27 cellular contexts compared by ENCODE assay signal in the genomic region with DNA sequence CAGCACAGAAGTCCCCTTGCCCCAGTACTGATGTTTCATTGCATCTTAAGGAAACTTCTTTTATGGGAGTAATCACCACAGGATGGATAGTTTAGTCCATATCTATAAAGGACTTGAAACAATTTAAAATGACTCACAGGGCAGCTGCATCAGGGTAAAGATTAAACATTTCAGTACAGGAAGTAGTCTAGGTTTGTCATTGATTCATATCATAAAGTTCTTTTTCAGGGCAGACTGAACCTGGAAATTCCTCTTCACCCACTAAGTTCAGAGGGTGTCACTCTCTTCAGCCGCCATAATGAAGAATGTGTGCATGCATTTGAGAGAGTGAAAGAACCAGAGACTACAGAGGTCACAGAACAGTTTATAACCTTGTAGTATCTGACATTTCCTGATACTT.
DNase-seq lines count a peak whose midpoint lies in the region; ATAC-seq, FAIRE-seq and TF ChIP-seq lines count a peak whose summit lies in the region.
"Had no signal": no experiment of that assay in that cellular context is flagged by ENCODE, and none has a peak within 500 bp of the region (broad histone marks: within the 10 kb centered on the region; RNA-seq: fewer than 3 reads in every experiment).

No MANE protein-coding gene starts in this region.

- H3K9me3 ChIP-seq in mammary epithelial cell (replicated peaks; ENCODE audit: insufficient read depth, low read length) = no peaks in the 10 kb centered on the region
- H3K9me3 ChIP-seq in GM12878 (replicated peaks; ENCODE audit: control insufficient read depth, insufficient read depth, low read length) = no peaks in the 10 kb centered on the region
- H3K9me3 ChIP-seq: heart right ventricle, testis had no signal

- DNase-seq in mammary epithelial cell (peak; percentile 53), MCF 10A (ENCODE audit: unreplicated experiment) (no peak), GM12878 (ENCODE audit: low read depth, low spot score) (no peak), iris pigment epithelial cell (ENCODE audit: low read depth) (peak; percentile 51), midbrain (lab: John Stamatoyannopoulos, UW) (no peak), T-cell (no peak), islet precursor cell (no peak)
- DNase-seq in stimulated activated CD4-positive, alpha-beta T cell treated with anti-CD3 and anti-CD28 coated beads, Interleukin-4, amount 100 ng/mL, for 1 hour = no peak
- DNase-seq: activated CD4-positive, alpha-beta T cell treated with anti-CD3 and anti-CD28 coated beads, Interleukin-2, amount 10 ng/mL, durations not matched to agents 24 days and 14 days; activated CD8-positive, alpha-beta memory T cell treated with anti-CD3 and anti-CD28 coated beads, Interleukin-2, amount 10 ng/mL, durations not matched to agents 7 days and 5 days; activated naive CD4-positive, alpha-beta T cell treated with anti-CD3 and anti-CD28 coated beads, Interleukin-2, amount 10 ng/mL, durations not matched to agents 7 days and 5 days; brain microvascular endothelial cell; GF-D8; H9; heart right ventricle; KBM-7; NCI-H1436; NCI-H82; stimulated activated naive CD8-positive, alpha-beta T cell treated with anti-CD3 and anti-CD28 coated beads, Interleukin-15, Interleukin-2, amounts not matched to agents 100 U/mL and 50 U/mL, for 24 hours; T1000; testis had no signal

- no TSS peak for BruUV-seq in mammary epithelial cell (replicated peaks; lab: Mats Ljungman, UMichigan)
- BruUV-seq in MCF 10A (replicated peaks; lab: Mats Ljungman, UMichigan) = no TSS peak
- BruUV-seq in GM12878 (replicated peaks; lab: Mats Ljungman, UMichigan) = no TSS peak

- H3K27me3 Mint-ChIP-seq in MCF 10A (ENCODE audit: insufficient read depth, unreplicated experiment) (no peaks in the 10 kb centered on the region), T-cell (no peaks in the 10 kb centered on the region)
- H3K27me3 Mint-ChIP-seq: activated CD4-positive, alpha-beta T cell treated with anti-CD3 and anti-CD28 coated beads, Interleukin-2, amount 10 ng/mL, durations not matched to agents 24 days and 14 days; activated CD8-positive, alpha-beta memory T cell treated with anti-CD3 and anti-CD28 coated beads, Interleukin-2, amount 10 ng/mL, durations not matched to agents 7 days and 5 days; activated naive CD4-positive, alpha-beta T cell treated with anti-CD3 and anti-CD28 coated beads, Interleukin-2, amount 10 ng/mL, durations not matched to agents 7 days and 5 days; memory B cell had no signal

- H2AFZ ChIP-seq in mammary epithelial cell (ENCODE audit: low read depth, low read length) (peak overlapping the region; percentile 6), GM12878 (ENCODE audit: control insufficient read depth, low read depth, low read length) (no peak overlapping the region)

- CTCF ChIA-PET in mammary epithelial cell (lab: Charles Lee; ENCODE audit: low non-redundant PET) (no interaction called here), MCF 10A (lab: Yijun Ruan, JAX) (no interaction called here), GM12878 (lab: Yijun Ruan, JAX) (no interaction called here), T-cell (lab: Charles Lee) (no interaction called here)

- H3K27me3 ChIP-seq in mammary epithelial cell (ENCODE audit: insufficient read depth, low read length) = no peaks in the 10 kb centered on the region
- H3K27me3 ChIP-seq in GM12878 (replicated peaks in 1 of 2; ENCODE audit: control insufficient read depth in 2 of 2, insufficient read depth in 2 of 2, low read length in 1 of 2) = no peaks in the 10 kb centered on the region
- H3K27me3 ChIP-seq: brain microvascular endothelial cell, heart right ventricle, testis had no signal

- no peak for TF ChIP-seq RAD21 in GM12878 (IDR thresholded peaks at IDR 0.05; ENCODE audit: insufficient read depth, low read depth, low read length)

- dilution Hi-C loops in mammary epithelial cell (cut with HindIII; ENCODE audit: low sequenced_read_pairs) = no loop called here

- H3K27ac ChIP-seq in mammary epithelial cell (ENCODE audit: insufficient read depth, low read depth, low read length) = no peak overlapping the region
- no peak overlapping the region for H3K27ac ChIP-seq in GM12878 (ENCODE audit: control insufficient read depth, insufficient read depth)
- H3K27ac ChIP-seq: brain microvascular endothelial cell, heart right ventricle, testis had no signal

- H3K9me3 Mint-ChIP-seq in MCF 10A (ENCODE audit: unreplicated experiment) = peaks cover 7% of the 10 kb centered on the region
- peaks cover 0 to 5% (median 4%) of the 10 kb centered on the region in 3 donors for H3K9me3 Mint-ChIP-seq in T-cell

- POLR2A ChIA-PET in MCF 10A (lab: Yijun Ruan, JAX) = interaction anchor here (0.8 to 1.1 kb wide), 2 partner anchors 19 to 92 kb away, joined by 3 to 4 read pairs; no protein-coding TSS in a partner anchor
- POLR2A ChIA-PET in GM12878 (lab: Charles Lee) = no interaction called here
- POLR2A ChIA-PET in T-cell (lab: Charles Lee) = interaction anchor here in 1 of 2 donors (0.8 kb wide), 1 partner anchor 402 kb away, joined by 10 read pairs; no protein-coding TSS in a partner anchor

- H3K9ac ChIP-seq in mammary epithelial cell (ENCODE audit: insufficient read depth, low read length) (no peak overlapping the region), GM12878 (ENCODE audit: control insufficient read depth, insufficient read depth, low read length) (no peak overlapping the region)

- no peak for TF ChIP-seq EP300 in GM12878 (IDR thresholded peaks at IDR 0.05; ENCODE audit: borderline replicate concordance in 1 of 2, control insufficient read depth in 1 of 2, low read depth in 2 of 2, low read length in 2 of 2)

- H3K4me3 ChIP-seq in mammary epithelial cell (replicated peaks in 1 of 3; ENCODE audit: insufficient read depth in 1 of 3, low read depth in 2 of 3, low read length in 3 of 3) (no peak overlapping the region), GM12878 (no peak overlapping the region)
- H3K4me3 ChIP-seq: heart right ventricle, testis had no signal

- no peaks in the 10 kb centered on the region for H3K36me3 ChIP-seq in mammary epithelial cell (ENCODE audit: insufficient read depth, low read length)
- H3K36me3 ChIP-seq in GM12878 (ENCODE audit: control insufficient read depth in 2 of 2, insufficient read depth in 2 of 2, low read length in 1 of 2) = no peaks in the 10 kb centered on the region
- H3K36me3 ChIP-seq: brain microvascular endothelial cell, heart right ventricle had no signal

- H3K4me3 Mint-ChIP-seq in MCF 10A (ENCODE audit: unreplicated experiment) = no peak overlapping the region
- H3K4me3 Mint-ChIP-seq in T-cell = no peak overlapping the region
- H3K4me3 Mint-ChIP-seq: activated CD4-positive, alpha-beta T cell treated with anti-CD3 and anti-CD28 coated beads, Interleukin-2, amount 10 ng/mL, durations not matched to agents 24 days and 14 days; activated CD8-positive, alpha-beta memory T cell treated with anti-CD3 and anti-CD28 coated beads, Interleukin-2, amount 10 ng/mL, durations not matched to agents 7 days and 5 days; activated naive CD4-positive, alpha-beta T cell treated with anti-CD3 and anti-CD28 coated beads, Interleukin-2, amount 10 ng/mL, durations not matched to agents 7 days and 5 days; activated T-helper 1 cell treated with anti-CD3 and anti-CD28 coated beads, Interleukin-12 subunit alpha, Interleukin-12 subunit beta, Interleukin-2, Interleukin-4 antibody, amounts not matched to agents 30 ng/mL and 10 ng/mL and 1 ng/mL, durations not matched to agents 14 hours and 24 hours and 36 hours; H9; memory B cell had no signal

- no peaks in the 10 kb centered on the region for H3K4me1 Mint-ChIP-seq in MCF 10A (ENCODE audit: insufficient read depth, unreplicated experiment)
- no peaks in the 10 kb centered on the region for H3K4me1 Mint-ChIP-seq in T-cell
- H3K4me1 Mint-ChIP-seq: activated CD4-positive, alpha-beta T cell treated with anti-CD3 and anti-CD28 coated beads, Interleukin-2, amount 10 ng/mL, durations not matched to agents 24 days and 14 days; activated CD8-positive, alpha-beta memory T cell treated with anti-CD3 and anti-CD28 coated beads, Interleukin-2, amount 10 ng/mL, durations not matched to agents 7 days and 5 days; activated naive CD4-positive, alpha-beta T cell treated with anti-CD3 and anti-CD28 coated beads, Interleukin-2, amount 10 ng/mL, durations not matched to agents 7 days and 5 days; memory B cell had no signal

- no peak for TF ChIP-seq POLR2A in GM12878 (IDR thresholded peaks at IDR 0.05; ENCODE audit: low read depth, low read length)

- in situ Hi-C loops in mammary epithelial cell (cut with MboI; ENCODE audit: low sequenced_read_pairs in 2 of 2) (no loop called here), GM12878 (cut with MboI) (no loop called here)

- ATAC-seq in GM12878 (peak; percentile 57), T-cell (replicated peaks in 1 of 4) (no peak)
- ATAC-seq: activated CD8-positive, alpha-beta memory T cell treated with anti-CD3 and anti-CD28 coated beads, Interleukin-2, amount 10 ng/mL, durations not matched to agents 7 days and 5 days; heart right ventricle; Right ventricle myocardium inferior; stimulated activated naive CD8-positive, alpha-beta T cell treated with anti-CD3 and anti-CD28 coated beads, Interleukin-15, Interleukin-2, amounts not matched to agents 100 U/mL and 50 U/mL, for 24 hours had no signal

- no peaks in the 10 kb centered on the region for H3K36me3 Mint-ChIP-seq in MCF 10A (ENCODE audit: insufficient read depth, unreplicated experiment)
- no peaks in the 10 kb centered on the region for H3K36me3 Mint-ChIP-seq in T-cell
- H3K36me3 Mint-ChIP-seq: activated CD8-positive, alpha-beta memory T cell treated with anti-CD3 and anti-CD28 coated beads, Interleukin-2, amount 10 ng/mL, durations not matched to agents 7 days and 5 days; activated naive CD4-positive, alpha-beta T cell treated with anti-CD3 and anti-CD28 coated beads, Interleukin-2, amount 10 ng/mL, durations not matched to agents 7 days and 5 days; memory B cell had no signal

- TF ChIP-seq CTCF in mammary epithelial cell (conservative IDR thresholded peaks at IDR 0.05 in 1 of 2, IDR thresholded peaks at IDR 0.05 in 1 of 2; ENCODE audit: extremely low read depth in 1 of 2, insufficient read depth in 1 of 2, low read depth in 1 of 2, low read length in 2 of 2) (no peak), MCF 10A (IDR thresholded peaks at IDR 0.05; ENCODE audit: unreplicated experiment) (no peak), GM12878 (IDR thresholded peaks at IDR 0.05 in 2 of 3, conservative IDR thresholded peaks at IDR 0.05 in 1 of 3; ENCODE audit: control insufficient read depth in 2 of 3, extremely low read depth in 1 of 3, insufficient read depth in 1 of 3, low read depth in 3 of 3, low read length in 3 of 3) (no peak)

- FAIRE-seq in GM12878 (lab: Jason Lieb, UNC) = no peak
- FAIRE-seq: A204.1, GM19239, urothelium cell line had no signal

- SMC1A ChIA-PET in GM12878 (lab: Charles Lee; ENCODE audit: uncharacterized antibody, unreplicated experiment) = interaction anchor here (1.3 to 1.8 kb wide), 2 partner anchors 16 to 52 kb away, joined by 4 to 5 read pairs; no protein-coding TSS in a partner anchor

- H3K79me2 ChIP-seq in mammary epithelial cell (ENCODE audit: insufficient read depth, low read length) = no peaks in the 10 kb centered on the region
- H3K79me2 ChIP-seq in GM12878 (ENCODE audit: control insufficient read depth, insufficient read depth, low read length) = no peaks in the 10 kb centered on the region

- no peak overlapping the region for H3K27ac Mint-ChIP-seq in MCF 10A (ENCODE audit: low read depth, unreplicated experiment)
- H3K27ac Mint-ChIP-seq in T-cell = no peak overlapping the region
- H3K27ac Mint-ChIP-seq: activated CD4-positive, alpha-beta T cell treated with anti-CD3 and anti-CD28 coated beads, Interleukin-2, amount 10 ng/mL, durations not matched to agents 24 days and 14 days; activated CD8-positive, alpha-beta memory T cell treated with anti-CD3 and anti-CD28 coated beads, Interleukin-2, amount 10 ng/mL, durations not matched to agents 7 days and 5 days; activated naive CD4-positive, alpha-beta T cell treated with anti-CD3 and anti-CD28 coated beads, Interleukin-2, amount 10 ng/mL, durations not matched to agents 7 days and 5 days; activated T-helper 1 cell treated with anti-CD3 and anti-CD28 coated beads, Interleukin-12 subunit alpha, Interleukin-12 subunit beta, Interleukin-2, Interleukin-4 antibody, amounts not matched to agents 30 ng/mL and 10 ng/mL and 1 ng/mL, durations not matched to agents 14 hours and 24 hours and 36 hours; H9; memory B cell had no signal

- 87% methylated on average over 1 of the region's 1 CpG for WGBS in mammary epithelial cell (ENCODE audit: low coverage, missing lambda C conversion rate)
- 33% methylated on average over 1 of the region's 1 CpG for WGBS in GM12878 (ENCODE audit: insufficient coverage, insufficient replicate concordance, low lambda C conversion rate, missing lambda C conversion rate)

- H3K4me1 ChIP-seq in mammary epithelial cell (ENCODE audit: insufficient read depth, low read length) (peaks cover 14% of the 10 kb centered on the region), GM12878 (ENCODE audit: control insufficient read depth, insufficient read depth, low read length) (no peaks in the 10 kb centered on the region)

- no peak overlapping the region for H3K4me2 ChIP-seq in mammary epithelial cell (ENCODE audit: insufficient read depth, low read depth, low read length)
- H3K4me2 ChIP-seq in GM12878 (ENCODE audit: control insufficient read depth, insufficient read depth) = no peak overlapping the region

- H4K20me1 ChIP-seq in mammary epithelial cell (ENCODE audit: insufficient read depth, low read length) (no peaks in the 10 kb centered on the region), GM12878 (ENCODE audit: control insufficient read depth, insufficient read depth) (no peaks in the 10 kb centered on the region)

- intact Hi-C loops in mammary epithelial cell (cut with micrococcal nuclease) = no loop called here
- intact Hi-C loops in MCF 10A (cut with micrococcal nuclease) = no loop called here
- intact Hi-C loops in GM12878 (cut with micrococcal nuclease; ENCODE audit: unreplicated experiment) = no loop called here

- RAD21 ChIA-PET in GM12878 (lab: Charles Lee; ENCODE audit: unreplicated experiment) = interaction anchor here (0.6 kb wide), 1 partner anchor 575 kb away, joined by 3 read pairs; no protein-coding TSS in a partner anchor

Comparison
In these comparisons a context has a peak if more than half of its experiments do, and no peak if none do; other contexts are left out.
1. DNase-seq: peak in mammary epithelial cell (single experiment) and iris pigment epithelial cell (single experiment); none in MCF 10A (single experiment), GM12878 (single experiment), midbrain (single experiment), T-cell (0 of 34), islet precursor cell (single experiment) and stimulated activated CD4-positive, alpha-beta T cell treated with anti-CD3 and anti-CD28 coated beads, Interleukin-4, amount 100 ng/mL, for 1 hour (single experiment).